1 cellular context compared by ENCODE assay signal in genomic region chr11:116792144-116792868, GRCh38.
TF ChIP-seq lines count a peak whose summit lies in the region.

No MANE protein-coding gene starts in this region.

TF ChIP-seq in HepG2, 621 proteins besides CTCF, POLR2A, EP300 and RAD21 (continues in another document):
- TF ChIP-seq DPF2 (CRISPR knock-in tag; IDR thresholded peaks at IDR 0.05; ENCODE audit: borderline replicate concordance, low read depth) (0 out of 2 replicates have a peak, but pooled peaks have one; percentile 14), MIER3 (CRISPR knock-in tag; IDR thresholded peaks at IDR 0.05; ENCODE audit: borderline replicate concordance) (peak; percentile 37; the same call in 1 of the 2 replicates), ZNF33A (CRISPR knock-in tag; IDR thresholded peaks at IDR 0.05; ENCODE audit: borderline replicate concordance) (no peak), TFDP2 (CRISPR knock-in tag; IDR thresholded peaks at IDR 0.05) (peak; percentile 33; the same call in 1 of the 2 replicates), ZFY (CRISPR knock-in tag; IDR thresholded peaks at IDR 0.05) (0 out of 2 replicates have a peak, but pooled peaks have one; percentile 16), ETV6 (CRISPR knock-in tag; conservative IDR thresholded peaks at IDR 0.05) (0 out of 2 replicates have a peak, but pooled peaks have one; percentile 6), RFXAP (CRISPR knock-in tag; IDR thresholded peaks at IDR 0.05; ENCODE audit: borderline replicate concordance) (peak; percentile 28; the same call in 1 of the 2 replicates), HNF4G (IDR thresholded peaks at IDR 0.05; ENCODE audit: borderline replicate concordance, low read depth, low read length) (peak; percentile 71), HNF4G (CRISPR knock-in tag; IDR thresholded peaks at IDR 0.05; ENCODE audit: borderline replicate concordance, low read depth) (peak; percentile 20; the same call in 1 of the 2 replicates), ARHGAP35 (CRISPR knock-in tag; IDR thresholded peaks at IDR 0.05; ENCODE audit: borderline replicate concordance) (peak; percentile 35; the same call in 1 of the 2 replicates), FOXC1 (CRISPR knock-in tag; IDR thresholded peaks at IDR 0.05; ENCODE audit: borderline replicate concordance) (no peak; the same call in 1 of the 2 replicates), BCL6 (CRISPR knock-in tag; IDR thresholded peaks at IDR 0.05) (peak; percentile 77), ADNP (CRISPR knock-in tag; IDR thresholded peaks at IDR 0.05) (peak; percentile 21; the same call in 1 of the 2 replicates), ZFP62 (CRISPR knock-in tag; IDR thresholded peaks at IDR 0.05) (no peak), KLF9 (CRISPR knock-in tag; IDR thresholded peaks at IDR 0.05; ENCODE audit: low read depth) (no peak), ZBED4 (CRISPR knock-in tag; IDR thresholded peaks at IDR 0.05; ENCODE audit: borderline replicate concordance) (no peak; the same call in 1 of the 2 replicates), TBX2 (CRISPR knock-in tag; IDR thresholded peaks at IDR 0.05; ENCODE audit: borderline replicate concordance) (peak; percentile 85), SMAD1 (CRISPR knock-in tag; IDR thresholded peaks at IDR 0.05; ENCODE audit: borderline replicate concordance, low read depth) (no peak), FLYWCH1 (CRISPR knock-in tag; IDR thresholded peaks at IDR 0.05) (no peak), ZBTB37 (CRISPR knock-in tag; IDR thresholded peaks at IDR 0.05) (peak; percentile 17; the same call in 1 of the 2 replicates), ZFP82 (CRISPR knock-in tag; IDR thresholded peaks at IDR 0.05; ENCODE audit: borderline replicate concordance) (no peak), CCDC6 (CRISPR knock-in tag; IDR thresholded peaks at IDR 0.05) (peak; percentile 71; the same call in 1 of the 2 replicates), DMAP1 (CRISPR knock-in tag; IDR thresholded peaks at IDR 0.05) (peak; percentile 38; the same call in 1 of the 2 replicates), ZNF720 (CRISPR knock-in tag; IDR thresholded peaks at IDR 0.05) (no peak), ZNF205 (CRISPR knock-in tag; IDR thresholded peaks at IDR 0.05) (peak; percentile 58; the same call in 1 of the 2 replicates), SMC3 (IDR thresholded peaks at IDR 0.05; ENCODE audit: low read length) (0 out of 2 replicates have a peak, but pooled peaks have one; percentile 19), RCOR2 (CRISPR knock-in tag; IDR thresholded peaks at IDR 0.05) (peak; percentile 62; the same call in 1 of the 2 replicates), NCOA1 (CRISPR knock-in tag; IDR thresholded peaks at IDR 0.05) (peak; percentile 73), ZNF883 (CRISPR knock-in tag; IDR thresholded peaks at IDR 0.05; ENCODE audit: not compliant biosample characterization) (peak; percentile 31), DRAP1 (CRISPR knock-in tag; IDR thresholded peaks at IDR 0.05) (peak; percentile 87), ASH2L (IDR thresholded peaks at IDR 0.05; ENCODE audit: insufficient read length, low read depth, low read length) (peak; percentile 66), ZNF569 (CRISPR knock-in tag; IDR thresholded peaks at IDR 0.05; ENCODE audit: borderline replicate concordance) (no peak), CREM (IDR thresholded peaks at IDR 0.05) (peak; percentile 76), CREM (CRISPR knock-in tag; IDR thresholded peaks at IDR 0.05) (no peak), CEBPG (CRISPR knock-in tag; IDR thresholded peaks at IDR 0.05) (peak; percentile 42; the same call in 1 of the 2 replicates), CSRNP1 (CRISPR knock-in tag; IDR thresholded peaks at IDR 0.05) (peak; percentile 47; the same call in 1 of the 2 replicates), HDAC1 (CRISPR knock-in tag; IDR thresholded peaks at IDR 0.05) (peak; percentile 55; the same call in 1 of the 2 replicates), MAZ (IDR thresholded peaks at IDR 0.05; ENCODE audit: borderline replicate concordance, low read depth, low read length) (no peak; the same call in 1 of the 2 replicates), MAZ (CRISPR knock-in tag; IDR thresholded peaks at IDR 0.05; ENCODE audit: low read depth) (peak; percentile 43), ERF (CRISPR knock-in tag; IDR thresholded peaks at IDR 0.05) (peak; percentile 45; the same call in 1 of the 2 replicates), IKZF4 (CRISPR knock-in tag; IDR thresholded peaks at IDR 0.05; ENCODE audit: borderline replicate concordance, low read depth, not compliant biosample characterization) (no peak), ZGPAT (CRISPR knock-in tag; IDR thresholded peaks at IDR 0.05) (peak; percentile 66), PBX2 (CRISPR knock-in tag; IDR thresholded peaks at IDR 0.05) (no peak), MXI1 (IDR thresholded peaks at IDR 0.05; ENCODE audit: borderline replicate concordance, low read depth, low read length) (peak; percentile 27; the same call in 1 of the 3 replicates), ZNF766 (CRISPR knock-in tag; IDR thresholded peaks at IDR 0.05; ENCODE audit: borderline replicate concordance) (0 out of 2 replicates have a peak, but pooled peaks have one; percentile 34), GABPB1 (CRISPR knock-in tag; IDR thresholded peaks at IDR 0.05) (no peak; the same call in 1 of the 2 replicates), ARID5B (CRISPR knock-in tag; IDR thresholded peaks at IDR 0.05) (peak; percentile 78), SAP130 (CRISPR knock-in tag; IDR thresholded peaks at IDR 0.05; ENCODE audit: low read depth) (0 out of 2 replicates have a peak, but pooled peaks have one; percentile 51), ZNF484 (CRISPR knock-in tag; IDR thresholded peaks at IDR 0.05; ENCODE audit: borderline replicate concordance, low read depth) (no peak), ZNF790 (CRISPR knock-in tag; IDR thresholded peaks at IDR 0.05; ENCODE audit: borderline replicate concordance) (no peak), KDM3A (CRISPR knock-in tag; IDR thresholded peaks at IDR 0.05; ENCODE audit: low read depth) (no peak), HOXA7 (CRISPR knock-in tag; IDR thresholded peaks at IDR 0.05) (no peak), ZBTB21 (CRISPR knock-in tag; IDR thresholded peaks at IDR 0.05) (no peak), KMT2A (CRISPR knock-in tag; IDR thresholded peaks at IDR 0.05) (no peak), FOXP1 (IDR thresholded peaks at IDR 0.05) (no peak), FOXP1 (CRISPR knock-in tag; IDR thresholded peaks at IDR 0.05) (peak; percentile 25; the same call in 1 of the 2 replicates), DR1 (CRISPR knock-in tag; IDR thresholded peaks at IDR 0.05) (peak; percentile 46; the same call in 1 of the 2 replicates)
